In genomic region chr9:111030492-111030891, GRCh38 we compare ENCODE assay signal across 31 cellular contexts. TPM values are rescaled to one million over a fixed set of nuclear protein-coding genes. Genes with fewer than 3 reads are reported as not detected.
DNase-seq lines count a peak whose midpoint lies in the region; ATAC-seq, FAIRE-seq and TF ChIP-seq lines count a peak whose summit lies in the region.
"Had no signal": no experiment of that assay in that cellular context is flagged by ENCODE, and none has a peak within 500 bp of the region (broad histone marks: within the 10 kb centered on the region; RNA-seq: fewer than 3 reads in every experiment).

No MANE protein-coding gene starts in this region.

- RAD21 ChIA-PET in GM12878 (lab: Charles Lee; ENCODE audit: unreplicated experiment) = interaction anchor here (1.1 to 4.9 kb wide), 3 partner anchors 9 to 54 kb away, joined by 3 to 16 read pairs (median 4); partner anchors contain the start of gene LPAR1

- ATAC-seq in GM12878 = peak; percentile 28
- ATAC-seq: activated CD8-positive, alpha-beta T cell treated with anti-CD3 and anti-CD28 coated beads for 36 hours; activated naive CD4-positive, alpha-beta T cell treated with anti-CD3 and anti-CD28 coated beads, Interleukin-2, amount 50 U/mL, for 72 hours; CD8-positive, alpha-beta T cell; T-helper 17 cell had no signal

- H3K4me3 ChIP-seq in GM12878 = no peak overlapping the region
- H3K4me3 ChIP-seq: lung, neural progenitor cell, SK-N-MC, thyroid gland had no signal

- H2AFZ ChIP-seq in GM12878 (ENCODE audit: control insufficient read depth, low read depth, low read length) = no peak overlapping the region
- H2AFZ ChIP-seq: neural progenitor cell had no signal

- no peak overlapping the region for H3K9ac ChIP-seq in GM12878 (ENCODE audit: control insufficient read depth, insufficient read depth, low read length)
- H3K9ac ChIP-seq: neural progenitor cell had no signal

- H3K79me2 ChIP-seq in GM12878 (ENCODE audit: control insufficient read depth, insufficient read depth, low read length) = no peaks in the 10 kb centered on the region

- no TSS peak for BruUV-seq in GM12878 (replicated peaks; lab: Mats Ljungman, UMichigan)

- no peaks in the 10 kb centered on the region for H4K20me1 ChIP-seq in GM12878 (ENCODE audit: control insufficient read depth, insufficient read depth)

- TF ChIP-seq POLR2A in GM12878 (IDR thresholded peaks at IDR 0.05; ENCODE audit: low read depth, low read length) = no peak

- no peak for FAIRE-seq in GM12878 (lab: Jason Lieb, UNC)
- FAIRE-seq: GM12892, keratinocyte had no signal

- POLR2A ChIA-PET in GM12878 (lab: Charles Lee) = interaction anchor here (0.6 to 1.3 kb wide), 3 partner anchors 46 to 518 kb away, joined by 3 read pairs; no protein-coding TSS in a partner anchor

- no peaks in the 10 kb centered on the region for H3K36me3 ChIP-seq in GM12878 (ENCODE audit: control insufficient read depth in 2 of 2, insufficient read depth in 2 of 2, low read length in 1 of 2)
- H3K36me3 ChIP-seq: neural progenitor cell, thyroid gland had no signal

- in situ Hi-C loops in GM12878 (cut with MboI) = no loop called here

- H3K9me3 ChIP-seq in GM12878 (replicated peaks; ENCODE audit: control insufficient read depth, insufficient read depth, low read length) = no peaks in the 10 kb centered on the region
- H3K9me3 ChIP-seq: thyroid gland had no signal

- CTCF ChIA-PET in GM12878 (lab: Yijun Ruan, JAX) = interaction anchor here (0.6 to 2.1 kb wide), 3 partner anchors 9 to 80 kb away, joined by 3 to 8 read pairs (median 8); no protein-coding TSS in a partner anchor

- H3K4me1 ChIP-seq in GM12878 (ENCODE audit: control insufficient read depth, insufficient read depth, low read length) = no peaks in the 10 kb centered on the region

- H3K27ac ChIP-seq in GM12878 (ENCODE audit: control insufficient read depth, insufficient read depth) (no peak overlapping the region), layer of hippocampus (ENCODE audit: low read depth, low read length) (peak overlapping the region; percentile 42)
- H3K27ac ChIP-seq: neural progenitor cell, SK-N-MC, thyroid gland had no signal

- no peak for TF ChIP-seq RAD21 in GM12878 (IDR thresholded peaks at IDR 0.05; ENCODE audit: insufficient read depth, low read depth, low read length)

- H3K4me2 ChIP-seq in GM12878 (ENCODE audit: control insufficient read depth, insufficient read depth) = no peak overlapping the region
- H3K4me2 ChIP-seq: neural progenitor cell had no signal

- SMC1A ChIA-PET in GM12878 (lab: Charles Lee; ENCODE audit: uncharacterized antibody, unreplicated experiment) = interaction anchor here (0.6 to 12.9 kb wide), 9 partner anchors 15 to 390 kb away, joined by 4 to 218 read pairs (median 5); no protein-coding TSS in a partner anchor

- no peak for TF ChIP-seq CTCF in GM12878 (IDR thresholded peaks at IDR 0.05 in 2 of 3, conservative IDR thresholded peaks at IDR 0.05 in 1 of 3; ENCODE audit: control insufficient read depth in 2 of 3, extremely low read depth in 1 of 3, insufficient read depth in 1 of 3, low read depth in 3 of 3, low read length in 3 of 3)

- DNase-seq in NOMO-1 treated with DMSO at 0.1 percent for 48 hours (lab: John Stamatoyannopoulos, UW; ENCODE audit: unreplicated experiment) (peak; percentile 24), NOMO-1 treated with dmso at 0.1 percent for 144 hours (lab: John Stamatoyannopoulos, UW; ENCODE audit: unreplicated experiment) (no peak), GM12878 (ENCODE audit: low read depth, low spot score) (no peak), superior temporal gyrus (ENCODE audit: extremely low spot score) (peak; percentile 61), AG20443 (ENCODE audit: low spot score) (no peak), DMS79 treated with DMSO at 0.1 percent for 48 hours (lab: John Stamatoyannopoulos, UW) (no peak), kidney tubule cell (ENCODE audit: low spot score) (no peak)
- DNase-seq: activated CD4-positive, alpha-beta T cell treated with anti-CD3 and anti-CD28 coated beads for 1 hour; activated CD8-positive, alpha-beta T cell treated with anti-CD3 and anti-CD28 coated beads for 36 hours; aorta; CD8-positive, alpha-beta T cell; dermis blood vessel endothelial cell; DMS 273 treated with DMSO at 0.1 percent for 48 hours; glutamatergic neuron; NCI-H1105 treated with DMSO at 0.1 percent for 48 hours; NCI-H2029; NCI-H226; NCI-H748 treated with DMSO at 0.1 percent for 48 hours; RPMI8226; stimulated activated naive CD4-positive, alpha-beta T cell treated with Interleukin-2 at 50 U/mL for 16 hours; T-helper 17 cell; thyroid gland had no signal

- WGBS in GM12878 (ENCODE audit: insufficient coverage, insufficient replicate concordance, low lambda C conversion rate, missing lambda C conversion rate) = 7% methylated on average over 5 of the region's 5 CpGs

- no peak for TF ChIP-seq EP300 in GM12878 (IDR thresholded peaks at IDR 0.05; ENCODE audit: borderline replicate concordance in 1 of 2, control insufficient read depth in 1 of 2, low read depth in 2 of 2, low read length in 2 of 2)

- intact Hi-C loops in GM12878 (cut with micrococcal nuclease; ENCODE audit: unreplicated experiment) = no loop called here

- no peaks in the 10 kb centered on the region; a peak in 1 of 4 replicates for H3K27me3 ChIP-seq in GM12878 (replicated peaks in 1 of 2; ENCODE audit: control insufficient read depth in 2 of 2, insufficient read depth in 2 of 2, low read length in 1 of 2)
- no peaks in the 10 kb centered on the region for H3K27me3 ChIP-seq in layer of hippocampus (ENCODE audit: control insufficient read depth, insufficient read depth, low read length)
- H3K27me3 ChIP-seq: neural progenitor cell, thyroid gland had no signal

TF ChIP-seq in GM12878, 131 proteins besides CTCF, POLR2A, EP300 and RAD21:
- TF ChIP-seq WRNIP1 (IDR thresholded peaks at IDR 0.05; ENCODE audit: borderline replicate concordance, low read depth, low read length) = no peak
- no peak for TF ChIP-seq ZNF622 (IDR thresholded peaks at IDR 0.05)
- TF ChIP-seq MTA2 (IDR thresholded peaks at IDR 0.05; ENCODE audit: low read depth) = no peak
- no peak for TF ChIP-seq KLF5 (IDR thresholded peaks at IDR 0.05; ENCODE audit: partially characterized antibody)
- no peak for TF ChIP-seq PML (IDR thresholded peaks at IDR 0.05; ENCODE audit: low read length)
- TF ChIP-seq ZNF687 (IDR thresholded peaks at IDR 0.05) = 0 out of 2 replicates have a peak, but pooled peaks have one; percentile 41
- TF ChIP-seq ATF7 (IDR thresholded peaks at IDR 0.05; ENCODE audit: low read depth) = peak; percentile 37; the same call in 1 of the 2 replicates

RNA-seq across cellular contexts. Expression of gene LPAR1, which starts 7.8 kb away (rescaled TPM):
- 10.1 and 12.7 TPM in 2 replicates for total RNA-seq in GM12878 (2013; cell fraction: nucleolus; rRNA removed)
- total RNA-seq in GM12878 (2014; rRNA removed) (11.2 and 13.8 TPM in 2 replicates), GM12878 (2014; rRNA removed; fragmentation: Illumina TruSeq; extraction: Trizol) (11.5 and 11.8 TPM in 2 replicates), GM12878 (2021) (9.6 and 10.8 TPM in 2 replicates)
- 0.09 TPM for polyA plus RNA-seq in GM12878 (2011; ENCODE audit: low read depth)
- polyA plus RNA-seq in GM12878 (2011; rRNA removed) (9.4 and 12.9 TPM in 2 replicates), GM12878 (2014; fragmentation: Illumina TruSeq; extraction: Trizol) (9.8 and 10.0 TPM in 2 replicates), GM12878 (2014; fragmentation: Nextera tagmentation; extraction: Ambion mirVana) (1 to 10 TPM; 3.3 to 4.2 TPM), GM12878 (2014; rRNA removed) (7.3 and 7.5 TPM in 2 replicates), GM12878 (2016; fragmentation: Nextera tagmentation; extraction: Ambion mirVana) (1 to 10 TPM; 5.8 to 5.9 TPM)
- 10.6 and 10.9 TPM in 2 replicates for polyA plus RNA-seq in GM12878 (2011; cell fraction: cytosol; rRNA removed)
- polyA plus RNA-seq in GM12878 (2011; cell fraction: nucleus; rRNA removed) = 8.9 and 9.0 TPM in 2 replicates
- polyA plus RNA-seq in GM12878 (2012) = 0.11 and 0.20 TPM in 2 replicates
- 43.4 and 62.7 TPM in 2 replicates for polyA minus RNA-seq in GM12878 (2011; rRNA and poly(A)+ RNA removed)
- 9.1 and 11.7 TPM in 2 replicates for polyA minus RNA-seq in GM12878 (2011; cell fraction: cytosol; rRNA and poly(A)+ RNA removed)
- 22.7 and 45.4 TPM in 2 replicates for polyA minus RNA-seq in GM12878 (2011; cell fraction: nucleus; rRNA and poly(A)+ RNA removed)
- total RNA-seq: activated CD8-positive, alpha-beta T cell treated with anti-CD3 and anti-CD28 coated beads for 36 hours; activated naive CD4-positive, alpha-beta T cell treated with anti-CD3 and anti-CD28 coated beads, Interleukin-2, amount 50 U/mL, for 72 hours; B cell; CD8-positive, alpha-beta T cell; T-helper 17 cell had no signal
- polyA plus RNA-seq: IgD-negative memory B cell had no signal

Comparison
In these comparisons a context has a peak if more than half of its experiments do, and no peak if none do; other contexts are left out.
1. DNase-seq: peak in NOMO-1 treated with DMSO at 0.1 percent for 48 hours (single experiment) and superior temporal gyrus (single experiment); none in NOMO-1 treated with dmso at 0.1 percent for 144 hours (single experiment), GM12878 (single experiment), AG20443 (single experiment), DMS79 treated with DMSO at 0.1 percent for 48 hours (single experiment) and kidney tubule cell (single experiment).